Comparison of ENCODE assay signal across 12 cellular contexts in the genomic region with DNA sequence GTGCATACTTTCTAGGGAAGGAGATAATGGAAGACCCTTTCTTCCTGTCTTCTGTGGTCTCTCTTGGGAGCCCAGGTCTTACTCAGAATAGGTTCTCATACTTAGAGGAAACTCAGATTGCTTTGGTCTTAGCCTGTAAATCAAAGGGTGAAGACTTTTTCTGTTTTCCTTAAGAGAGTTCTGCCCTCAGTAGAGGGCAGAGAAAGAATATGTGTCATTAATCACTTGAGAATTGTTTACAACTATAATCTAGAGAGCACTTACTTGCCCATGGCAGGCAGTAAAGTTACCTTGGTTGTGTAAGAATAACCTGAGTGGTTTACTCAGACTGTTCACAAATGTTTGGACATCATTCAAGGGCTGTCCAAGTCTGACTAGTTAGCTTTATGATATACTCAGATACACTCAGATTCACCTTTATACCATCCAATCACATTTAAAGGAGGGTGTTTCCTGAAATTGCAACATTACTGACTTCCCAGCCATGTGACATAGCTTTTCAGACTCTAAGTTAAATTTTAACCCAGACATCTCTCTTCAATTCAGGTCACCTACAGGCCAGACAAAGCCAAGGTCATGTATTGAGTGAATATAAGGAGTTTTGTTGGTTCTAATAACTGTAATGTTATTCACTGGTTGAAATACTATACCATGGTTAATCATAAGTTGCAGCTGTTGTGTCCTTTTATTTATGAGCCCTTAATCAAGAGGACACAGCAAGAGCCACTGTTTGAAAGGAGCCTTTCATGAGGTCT.
A peak's percentile ranks its signal among the peaks of the same experiment; 100 is the strongest.
DNase-seq lines count a peak whose midpoint lies in the region; ATAC-seq, FAIRE-seq and TF ChIP-seq lines count a peak whose summit lies in the region.
"Had no signal": no experiment of that assay in that cellular context is flagged by ENCODE, and none has a peak within 500 bp of the region (broad histone marks: within the 10 kb centered on the region; RNA-seq: fewer than 3 reads in every experiment).

No MANE protein-coding gene starts in this region.

- H3K27me3 ChIP-seq in sigmoid colon, result no peaks in the 10 kb centered on the region

- H3K4me3 ChIP-seq in fibroblast of the aortic adventitia (ENCODE audit: low read depth, low read length), result no peak overlapping the region
- H3K4me3 ChIP-seq in sigmoid colon, result no peak overlapping the region

- H3K4me3 Mint-ChIP-seq in activated CD4-positive, alpha-beta memory T cell treated with anti-CD3 and anti-CD28 coated beads, Interleukin-2, amount 10 ng/mL, durations not matched to agents 7 days and 5 days, result no peak overlapping the region
- H3K4me3 Mint-ChIP-seq: activated CD8-positive, alpha-beta T cell treated with anti-CD3 and anti-CD28 coated beads for 36 hours had no signal

- CTCF ChIA-PET in activated CD4-positive, alpha-beta memory T cell treated with anti-CD3 and anti-CD28 coated beads, Interleukin-2, amount 10 ng/mL, durations not matched to agents 7 days and 5 days (lab: Charles Lee), result no interaction called here

- H3K27ac ChIP-seq in sigmoid colon, result peak overlapping the region in 3 of 4 donors; percentile 82 to 87 (median 85)
- H3K27ac ChIP-seq: HL-60 had no signal

- H3K27ac Mint-ChIP-seq in activated CD4-positive, alpha-beta memory T cell treated with anti-CD3 and anti-CD28 coated beads, Interleukin-2, amount 10 ng/mL, durations not matched to agents 7 days and 5 days, result no peak overlapping the region
- H3K27ac Mint-ChIP-seq: activated CD8-positive, alpha-beta T cell treated with anti-CD3 and anti-CD28 coated beads for 36 hours had no signal

- POLR2A ChIA-PET in activated CD4-positive, alpha-beta memory T cell treated with anti-CD3 and anti-CD28 coated beads, Interleukin-2, amount 10 ng/mL, durations not matched to agents 7 days and 5 days (lab: Charles Lee), result no interaction called here

- H3K9me3 ChIP-seq in sigmoid colon, result no peaks in the 10 kb centered on the region

- peaks cover 0 to 57% (median 36%) of the 10 kb centered on the region in 4 donors for H3K4me1 ChIP-seq in sigmoid colon

- TF ChIP-seq CTCF in fibroblast of the aortic adventitia (IDR thresholded peaks at IDR 0.05; ENCODE audit: insufficient read depth, low read length), result no peak
- TF ChIP-seq CTCF in sigmoid colon (IDR thresholded peaks at IDR 0.05), result no peak

- no peaks in the 10 kb centered on the region for H3K36me3 Mint-ChIP-seq in activated CD4-positive, alpha-beta memory T cell treated with anti-CD3 and anti-CD28 coated beads, Interleukin-2, amount 10 ng/mL, durations not matched to agents 7 days and 5 days (ENCODE audit: low read depth)

- ATAC-seq in HG03097 (IDR thresholded peaks at IDR 0.05; ENCODE audit: low FRiP score, unreplicated experiment), result no peak
- ATAC-seq: activated CD8-positive, alpha-beta T cell treated with anti-CD3 and anti-CD28 coated beads for 36 hours had no signal

- no peaks in the 10 kb centered on the region for H3K36me3 ChIP-seq in sigmoid colon

- intact Hi-C loops in sigmoid colon (cut with DNase I), result loop anchor here (2.0 to 5.0 kb wide), 8 partner anchors 49 to 356 kb away; no protein-coding TSS in a partner anchor

- H3K9me3 Mint-ChIP-seq in activated CD4-positive, alpha-beta memory T cell treated with anti-CD3 and anti-CD28 coated beads, Interleukin-2, amount 10 ng/mL, durations not matched to agents 7 days and 5 days, result no peaks in the 10 kb centered on the region
- H3K9me3 Mint-ChIP-seq: activated CD8-positive, alpha-beta T cell treated with anti-CD3 and anti-CD28 coated beads for 36 hours had no signal

- TF ChIP-seq POLR2A in sigmoid colon (IDR thresholded peaks at IDR 0.05), result no peak

- no peak for DNase-seq in GM19239 (ENCODE audit: insufficient read length, low spot score)
- peak; percentile 95 for DNase-seq in NCI-H510A treated with DMSO at 0.1 percent for 48 hours (lab: John Stamatoyannopoulos, UW)
- peak; percentile 66 for DNase-seq in fibroblast of the aortic adventitia (ENCODE audit: low read depth)
- DNase-seq in sigmoid colon, result no peak
- no peak for DNase-seq in activated naive CD4-positive, alpha-beta T cell (lab: John Stamatoyannopoulos, UW)
- DNase-seq in activated CD4-positive, alpha-beta memory T cell treated with anti-CD3 and anti-CD28 coated beads, Interleukin-2, amount 10 ng/mL, durations not matched to agents 7 days and 5 days, result no peak
- no peak for DNase-seq in NCI-H2029 treated with DMSO at 0.1 percent for 48 hours (lab: John Stamatoyannopoulos, UW)
- DNase-seq: activated CD8-positive, alpha-beta T cell treated with anti-CD3 and anti-CD28 coated beads for 36 hours; cerebellar nuclear complex; islet precursor cell had no signal

- peak; percentile 71 to 92 (median 86) for TF ChIP-seq EP300 in sigmoid colon (IDR thresholded peaks at IDR 0.05)

- FAIRE-seq in GM19239 (lab: Jason Lieb, UNC), result peak; percentile 68

- H3K4me1 Mint-ChIP-seq in activated CD4-positive, alpha-beta memory T cell treated with anti-CD3 and anti-CD28 coated beads, Interleukin-2, amount 10 ng/mL, durations not matched to agents 7 days and 5 days, result no peaks in the 10 kb centered on the region

- H3K27me3 Mint-ChIP-seq in activated CD4-positive, alpha-beta memory T cell treated with anti-CD3 and anti-CD28 coated beads, Interleukin-2, amount 10 ng/mL, durations not matched to agents 7 days and 5 days, result no peaks in the 10 kb centered on the region
- H3K27me3 Mint-ChIP-seq: activated CD8-positive, alpha-beta T cell treated with anti-CD3 and anti-CD28 coated beads for 36 hours had no signal

Comparison
In these comparisons a context has a peak if more than half of its experiments do, and no peak if none do; other contexts are left out.
1. DNase-seq: peak in NCI-H510A treated with DMSO at 0.1 percent for 48 hours (single experiment) and fibroblast of the aortic adventitia (single experiment); none in GM19239 (single experiment), sigmoid colon (single experiment), activated naive CD4-positive, alpha-beta T cell (0 of 4), activated CD4-positive, alpha-beta memory T cell treated with anti-CD3 and anti-CD28 coated beads, Interleukin-2, amount 10 ng/mL, durations not matched to agents 7 days and 5 days (single experiment) and NCI-H2029 treated with DMSO at 0.1 percent for 48 hours (single experiment).